8 cellular contexts compared by ENCODE assay signal in the genomic region with DNA sequence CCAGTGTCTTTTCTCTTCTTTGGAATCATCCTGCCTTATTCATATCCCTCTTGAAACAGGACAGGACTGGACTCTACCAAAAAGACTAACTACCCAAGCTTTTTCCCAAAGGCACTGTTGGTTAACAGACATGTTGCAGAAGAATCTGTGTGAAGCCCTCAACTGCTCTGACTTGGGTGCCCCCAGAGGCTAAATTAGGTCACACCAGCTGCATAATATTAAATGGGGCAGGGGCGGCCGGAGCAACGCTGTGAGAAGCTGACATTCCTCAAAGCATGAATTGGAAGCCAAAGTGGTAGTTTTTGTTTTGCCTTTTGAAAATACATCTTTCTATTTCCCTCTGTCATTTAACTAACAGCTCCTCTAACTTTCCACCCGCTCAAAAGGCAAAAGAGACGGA.
DNase-seq lines count a peak whose midpoint lies in the region; ATAC-seq and TF ChIP-seq lines count a peak whose summit lies in the region.

No MANE protein-coding gene starts in this region.

- no peaks in the 10 kb centered on the region for H3K9me3 ChIP-seq in HUES6 (ENCODE audit: control insufficient read depth, insufficient read depth, low read depth, low read length)

- DNase-seq in ACHN (peak; percentile 48), cardiac fibroblast (ENCODE audit: low read depth in 2 of 2) (peak; percentile 38 to 49), kidney epithelial cell (ENCODE audit: low read depth) (no peak), COLO668 (lab: John Stamatoyannopoulos, UW; ENCODE audit: unreplicated experiment) (no peak), NCI-H510A (lab: John Stamatoyannopoulos, UW) (no peak)
- no peak for DNase-seq in activated CD4-positive, alpha-beta T cell treated with anti-CD3 and anti-CD28 coated beads for 48 hours

- H3K9ac ChIP-seq in HUES6 (ENCODE audit: low read length) = no peak overlapping the region

- in situ Hi-C loops in ACHN (cut with HindIII; ENCODE audit: low pct_ligation_motif_present, low pct_unique_long_range_greater_than_20kb, low sequenced_read_pairs) = loop anchor here (25.0 kb wide), 1 partner anchor 195 kb away; a partner anchor contains a TSS

- peaks cover 32% of the 10 kb centered on the region for H3K4me1 ChIP-seq in HUES6 (ENCODE audit: control insufficient read depth, insufficient read depth, low read length)

- no peak overlapping the region; the same call in 1 of the 2 replicates for H3K27ac ChIP-seq in HUES6 (ENCODE audit: low read depth, low read length)

- H3K4me3 ChIP-seq in HUES6 (ENCODE audit: low read depth, low read length) = peak overlapping the region; percentile 31; the same call in 1 of the 2 replicates
- H3K4me3 ChIP-seq in cardiac fibroblast (replicated peaks in 1 of 2; ENCODE audit: low read depth in 2 of 2, low read length in 2 of 2) = peak overlapping the region in 1 of 2 donors; percentile 41
- no peak overlapping the region for H3K4me3 ChIP-seq in kidney epithelial cell (ENCODE audit: low read depth, low read length)

- no peak for ATAC-seq in HG02798 (IDR thresholded peaks at IDR 0.05; ENCODE audit: poor library complexity, unreplicated experiment)

- no peaks in the 10 kb centered on the region for H3K27me3 ChIP-seq in HUES6 (ENCODE audit: control insufficient read depth, insufficient read depth, low read length)
- H3K27me3 ChIP-seq in kidney epithelial cell (ENCODE audit: control insufficient read depth, insufficient read depth, low read length) = no peaks in the 10 kb centered on the region

- peak; percentile 31 for TF ChIP-seq CTCF in cardiac fibroblast (IDR thresholded peaks at IDR 0.05; ENCODE audit: low read depth, low read length)
- peak; percentile 19 for TF ChIP-seq CTCF in kidney epithelial cell (IDR thresholded peaks at IDR 0.05; ENCODE audit: insufficient read depth, low read length, poor library complexity, severe bottlenecking)

- no peaks in the 10 kb centered on the region for H3K36me3 ChIP-seq in HUES6 (ENCODE audit: control insufficient read depth, insufficient read depth, low read length)
- H3K36me3 ChIP-seq in kidney epithelial cell (ENCODE audit: control insufficient read depth, insufficient read depth, low read length) = no peaks in the 10 kb centered on the region

Comparison
In these comparisons a context has a peak if more than half of its experiments do, and no peak if none do; other contexts are left out.
1. DNase-seq: peak in ACHN (single experiment) and cardiac fibroblast (2 of 2); none in kidney epithelial cell (single experiment), activated CD4-positive, alpha-beta T cell treated with anti-CD3 and anti-CD28 coated beads for 48 hours (single experiment), COLO668 (single experiment) and NCI-H510A (single experiment).